Comparison of ENCODE assay signal across 23 cellular contexts in genomic region chr18:3103576-3103975, GRCh38.
DNase-seq lines count a peak whose midpoint lies in the region; ATAC-seq and TF ChIP-seq lines count a peak whose summit lies in the region.
"Had no signal": no experiment of that assay in that cellular context is flagged by ENCODE, and none has a peak within 500 bp of the region (broad histone marks: within the 10 kb centered on the region; RNA-seq: fewer than 3 reads in every experiment).

No MANE protein-coding gene starts in this region.

- TF ChIP-seq EP300 in SK-N-SH (IDR thresholded peaks at IDR 0.05; ENCODE audit: borderline replicate concordance in 1 of 2, low read depth in 1 of 2, low read length in 1 of 2) = no peak

- no peak overlapping the region for H2AFZ ChIP-seq in SK-N-SH (ENCODE audit: low read depth)
- no peak overlapping the region for H2AFZ ChIP-seq in PC-9

- H3K36me3 ChIP-seq in SK-N-SH (replicated peaks in 1 of 2; ENCODE audit: control insufficient read depth in 1 of 2, insufficient read depth in 2 of 2, low read length in 1 of 2) (no peaks in the 10 kb centered on the region), PC-9 (ENCODE audit: low read depth) (no peaks in the 10 kb centered on the region), Caco-2 (ENCODE audit: control insufficient read depth, insufficient read depth, low read length) (no peaks in the 10 kb centered on the region)

- H3K36me3 Mint-ChIP-seq in Caco-2 (ENCODE audit: insufficient read depth, unreplicated experiment) = no peaks in the 10 kb centered on the region
- H3K36me3 Mint-ChIP-seq: memory B cell, type B pancreatic cell had no signal

- H3K27ac Mint-ChIP-seq in Caco-2 (ENCODE audit: unreplicated experiment) = no peak overlapping the region
- H3K27ac Mint-ChIP-seq: activated CD4-positive, alpha-beta T cell treated with anti-CD3 and anti-CD28 coated beads for 36 hours; activated naive CD8-positive, alpha-beta T cell treated with anti-CD3 and anti-CD28 coated beads, Interleukin-2, amount 50 U/mL, for 24 hours; memory B cell had no signal

- H3K4me3 Mint-ChIP-seq in Caco-2 (ENCODE audit: unreplicated experiment) = no peak overlapping the region
- H3K4me3 Mint-ChIP-seq: activated CD4-positive, alpha-beta T cell treated with anti-CD3 and anti-CD28 coated beads for 36 hours; activated naive CD8-positive, alpha-beta T cell treated with anti-CD3 and anti-CD28 coated beads, Interleukin-2, amount 50 U/mL, for 24 hours; memory B cell; type B pancreatic cell had no signal

- no peak overlapping the region for H3K4me2 ChIP-seq in SK-N-SH
- H3K4me2 ChIP-seq in PC-9 = peak overlapping the region; percentile 33

- TF ChIP-seq CTCF in SK-N-SH (IDR thresholded peaks at IDR 0.05) = no peak
- TF ChIP-seq CTCF in PC-9 (conservative IDR thresholded peaks at IDR 0.05) = no peak
- TF ChIP-seq CTCF in fibroblast of pulmonary artery (IDR thresholded peaks at IDR 0.05; ENCODE audit: low read length, missing control alignments) = no peak
- no peak for TF ChIP-seq CTCF in Caco-2 (IDR thresholded peaks at IDR 0.05; ENCODE audit: insufficient read depth in 1 of 2, low read depth in 1 of 2, low read length in 1 of 2, severe bottlenecking in 1 of 2, unreplicated experiment in 1 of 2)

- H3K79me2 ChIP-seq in SK-N-SH (ENCODE audit: insufficient read depth) = no peaks in the 10 kb centered on the region
- no peaks in the 10 kb centered on the region for H3K79me2 ChIP-seq in PC-9 (ENCODE audit: low read depth)

- no peaks in the 10 kb centered on the region for H3K9me2 ChIP-seq in SK-N-SH
- H3K9me2 ChIP-seq in PC-9 (ENCODE audit: insufficient read depth) = no peaks in the 10 kb centered on the region

- intact Hi-C loops in PC-9 (cut with micrococcal nuclease; ENCODE audit: unreplicated experiment) (no loop called here), Caco-2 (cut with micrococcal nuclease; ENCODE audit: unreplicated experiment) (no loop called here)

- H3K4me1 Mint-ChIP-seq in Caco-2 (ENCODE audit: low read depth, unreplicated experiment) = peaks cover 28% of the 10 kb centered on the region
- H3K4me1 Mint-ChIP-seq: activated CD4-positive, alpha-beta T cell treated with anti-CD3 and anti-CD28 coated beads for 36 hours; memory B cell had no signal

- H4K20me1 ChIP-seq in SK-N-SH (ENCODE audit: insufficient read depth) (no peaks in the 10 kb centered on the region), PC-9 (ENCODE audit: insufficient read depth) (no peaks in the 10 kb centered on the region)

- ATAC-seq in SK-N-SH treated with all-trans-retinoic acid at 6 μM for 48 hours = peak; percentile 31; the same call in 1 of the 3 replicates
- ATAC-seq: A549; activated CD4-positive, alpha-beta T cell treated with anti-CD3 and anti-CD28 coated beads for 36 hours; activated naive CD8-positive, alpha-beta T cell treated with anti-CD3 and anti-CD28 coated beads, Interleukin-2, amount 50 U/mL, for 24 hours; HepG2 had no signal

- 27% methylated on average over 2 of the region's 2 CpGs for whole genome bisulfite sequencing in SK-N-SH (ENCODE audit: low lambda C conversion rate)

- H3K27me3 Mint-ChIP-seq in Caco-2 (ENCODE audit: insufficient read depth, unreplicated experiment) = no peaks in the 10 kb centered on the region
- H3K27me3 Mint-ChIP-seq: activated CD4-positive, alpha-beta T cell treated with anti-CD3 and anti-CD28 coated beads for 36 hours; activated naive CD8-positive, alpha-beta T cell treated with anti-CD3 and anti-CD28 coated beads, Interleukin-2, amount 50 U/mL, for 24 hours; memory B cell; type B pancreatic cell had no signal

- CTCF ChIA-PET in SK-N-SH (lab: Yijun Ruan, JAX) = interaction anchor here (1.4 to 3.0 kb wide), 4 partner anchors 14 to 48 kb away, joined by 3 to 14 read pairs (median 6); no protein-coding TSS in a partner anchor
- CTCF ChIA-PET in PC-9 (lab: Charles Lee) = no interaction called here
- CTCF ChIA-PET in Caco-2 (lab: Charles Lee) = no interaction called here

- H3K4me1 ChIP-seq in SK-N-SH (ENCODE audit: control insufficient read depth in 1 of 2, insufficient read depth in 2 of 2, low read depth in 1 of 2, low read length in 1 of 2) (peaks cover 3 to 12% of the 10 kb centered on the region in 2 experiments; a peak in 3 of 4 replicates), PC-9 (replicated peaks; ENCODE audit: insufficient read depth) (peaks cover 39% of the 10 kb centered on the region), Caco-2 (peaks cover 32% of the 10 kb centered on the region)

- DNase-seq in SK-N-SH = no peak
- DNase-seq in PC-9 = no peak
- DNase-seq in fibroblast of pulmonary artery (ENCODE audit: low read depth) = peak; percentile 18
- no peak for DNase-seq in iPS-NIHi7 (ENCODE audit: extremely low spot score)
- no peak for DNase-seq in DMS53 treated with DMSO at 0.1 percent for 48 hours (lab: John Stamatoyannopoulos, UW; ENCODE audit: unreplicated experiment)
- no peak for DNase-seq in Caco-2
- no peak for DNase-seq in NCI-H2196 treated with DMSO at 0.1 percent for 48 hours (lab: John Stamatoyannopoulos, UW; ENCODE audit: unreplicated experiment)
- DNase-seq: activated CD4-positive, alpha-beta T cell treated with anti-CD3 and anti-CD28 coated beads for 36 hours; activated CD8-positive, alpha-beta memory T cell treated with anti-CD3 and anti-CD28 coated beads for 24 hours; activated gamma-delta T cell; activated naive CD8-positive, alpha-beta T cell treated with anti-CD3 and anti-CD28 coated beads, Interleukin-2, amount 50 U/mL, for 24 hours; activated T-cell treated with anti-CD3 and anti-CD28 coated beads, Interleukin-2, amount 50 U/mL, for 1 hour; body of pancreas; C1 segment of cervical spinal cord; effector CD8-positive, alpha-beta T cell; glutamatergic neuron; NCI-H187 treated with DMSO at 0.1 percent for 48 hours; NCI-H345 had no signal

- peaks cover 9% of the 10 kb centered on the region for H3K9me3 Mint-ChIP-seq in Caco-2 (ENCODE audit: unreplicated experiment)
- H3K9me3 Mint-ChIP-seq: activated naive CD8-positive, alpha-beta T cell treated with anti-CD3 and anti-CD28 coated beads, Interleukin-2, amount 50 U/mL, for 24 hours; memory B cell; type B pancreatic cell had no signal

- H3F3A ChIP-seq in SK-N-SH (replicated peaks; ENCODE audit: insufficient read depth) (no peaks in the 10 kb centered on the region), PC-9 (ENCODE audit: insufficient read depth, low read depth) (peaks cover 32% of the 10 kb centered on the region)

- H3K27ac ChIP-seq in SK-N-SH (ENCODE audit: low read depth in 2 of 2, low read length in 1 of 2) = no peak overlapping the region
- H3K27ac ChIP-seq in PC-9 = peak overlapping the region; percentile 64
- H3K27ac ChIP-seq: A549 had no signal

- POLR2A ChIA-PET in SK-N-SH (lab: Yijun Ruan, JAX) (no interaction called here), PC-9 (lab: Charles Lee; ENCODE audit: unreplicated experiment) (no interaction called here), Caco-2 (lab: Charles Lee) (no interaction called here)

- TF ChIP-seq RAD21 in SK-N-SH (IDR thresholded peaks at IDR 0.05; ENCODE audit: low read length) = no peak

- BruUV-seq in PC-9 (replicated peaks; lab: Mats Ljungman, UMichigan) (no TSS peak), Caco-2 (replicated peaks; lab: Mats Ljungman, UMichigan) (no TSS peak)

- H3K27me3 ChIP-seq in SK-N-SH (ENCODE audit: insufficient read depth) (no peaks in the 10 kb centered on the region), PC-9 (ENCODE audit: insufficient read depth, low read depth) (no peaks in the 10 kb centered on the region), Caco-2 (replicated peaks; ENCODE audit: control insufficient read depth, insufficient read depth, low read length) (no peaks in the 10 kb centered on the region)
- H3K27me3 ChIP-seq: body of pancreas had no signal

- H3K9me3 ChIP-seq in SK-N-SH = no peaks in the 10 kb centered on the region
- H3K9me3 ChIP-seq in PC-9 (ENCODE audit: insufficient read depth, low read depth) = no peaks in the 10 kb centered on the region; the same call in none of the 2 replicates
- peaks cover 9% of the 10 kb centered on the region for H3K9me3 ChIP-seq in Caco-2
- H3K9me3 ChIP-seq: A549, body of pancreas had no signal

- H3K9ac ChIP-seq in SK-N-SH = no peak overlapping the region

- H3K4me3 ChIP-seq in SK-N-SH (ENCODE audit: low read depth in 2 of 2, low read length in 1 of 2) (no peak overlapping the region), PC-9 (no peak overlapping the region), fibroblast of pulmonary artery (replicated peaks; ENCODE audit: low read depth, low read length) (no peak overlapping the region), Caco-2 (ENCODE audit: low read depth, low read length) (no peak overlapping the region)
- H3K4me3 ChIP-seq: A549, body of pancreas had no signal

TF ChIP-seq in SK-N-SH, 30 proteins besides CTCF, POLR2A, EP300 and RAD21 (continues in another document):
- TF ChIP-seq, protein P1, sequence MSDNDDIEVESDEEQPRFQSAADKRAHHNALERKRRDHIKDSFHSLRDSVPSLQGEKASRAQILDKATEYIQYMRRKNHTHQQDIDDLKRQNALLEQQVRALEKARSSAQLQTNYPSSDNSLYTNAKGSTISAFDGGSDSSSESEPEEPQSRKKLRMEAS (IDR thresholded peaks at IDR 0.05; ENCODE audit: low read depth) = no peak
- TF ChIP-seq EZH2phosphoT487 (IDR thresholded peaks at IDR 0.05; ENCODE audit: borderline replicate concordance, low read depth) (no peak), TAF1 (IDR thresholded peaks at IDR 0.05; ENCODE audit: borderline replicate concordance, low read depth, low read length) (no peak), PBX3 (IDR thresholded peaks at IDR 0.05) (no peak), USF1 (IDR thresholded peaks at IDR 0.05; ENCODE audit: borderline replicate concordance, low read depth) (no peak), SIN3A (IDR thresholded peaks at IDR 0.05; ENCODE audit: borderline replicate concordance, low read depth, low read length) (no peak)
